In the genomic region with DNA sequence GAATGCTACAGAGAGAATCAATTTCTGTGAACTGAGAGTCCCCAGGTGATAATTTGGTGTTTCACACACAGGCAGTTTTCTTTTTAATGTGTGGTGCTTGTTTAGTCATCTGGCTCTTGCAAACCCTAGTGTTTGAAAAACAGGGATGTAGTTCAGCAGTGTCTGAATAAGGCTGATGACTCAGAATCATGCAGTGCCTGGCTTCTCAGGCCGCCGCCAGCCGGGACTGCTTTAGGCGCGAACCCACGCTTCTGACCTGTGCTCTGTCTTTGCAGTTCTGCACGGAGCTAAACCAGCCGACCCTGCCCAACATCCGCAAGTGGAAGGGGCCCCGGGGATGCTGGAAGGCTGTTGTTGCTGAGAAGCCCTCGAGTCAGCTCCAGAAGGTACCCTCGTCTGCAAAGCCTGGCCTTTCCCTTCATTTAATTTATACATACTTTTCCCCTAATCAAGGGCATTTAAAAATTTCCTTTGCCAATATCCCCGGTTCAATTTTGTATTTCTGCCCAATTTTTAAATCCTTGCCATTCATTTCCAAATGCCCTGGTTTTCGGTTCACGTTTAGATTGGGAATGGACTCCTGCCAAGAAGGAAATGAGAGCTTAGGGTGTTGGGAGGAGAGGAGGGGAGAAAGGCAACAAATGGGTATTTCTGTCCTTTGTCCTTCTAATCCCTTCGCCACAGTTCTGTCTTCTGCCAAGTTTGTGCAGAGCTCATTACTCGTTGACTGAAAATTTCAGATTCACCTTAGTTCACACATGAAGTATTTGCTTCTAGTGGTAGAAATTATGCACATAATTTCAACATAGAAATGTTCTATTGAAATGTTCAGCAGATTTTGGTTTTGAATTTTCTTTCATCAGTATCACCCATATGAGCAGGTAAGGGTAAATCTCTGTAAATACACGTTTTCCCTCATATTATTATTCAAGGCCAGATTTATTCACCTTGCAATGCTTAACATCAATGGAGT, we compare ENCODE assay signal across 9 cellular contexts.
DNase-seq lines count a peak whose midpoint lies in the region; ATAC-seq, FAIRE-seq and TF ChIP-seq lines count a peak whose summit lies in the region.
"Had no signal": no experiment of that assay in that cellular context is flagged by ENCODE, and none has a peak within 500 bp of the region (broad histone marks: within the 10 kb centered on the region; RNA-seq: fewer than 3 reads in every experiment).

No MANE protein-coding gene starts in this region.

- 14 to 19% methylated on average over 18 of the region's 18 CpGs for WGBS in esophagus, 2 donors

- CTCF ChIA-PET in Caco-2 (lab: Charles Lee): interaction anchor here (0.8 kb wide), 1 partner anchor 38 kb away, joined by 4 read pairs; no protein-coding TSS in a partner anchor

- H3K36me3 Mint-ChIP-seq in Caco-2 (ENCODE audit: insufficient read depth, unreplicated experiment): no peaks in the 10 kb centered on the region

- no peaks in the 10 kb centered on the region for H3K9me3 Mint-ChIP-seq in stimulated activated naive CD8-positive, alpha-beta T cell treated with anti-CD3 and anti-CD28 coated beads, Interleukin-15, amount 100 ng/mL, for 72 hours
- H3K9me3 Mint-ChIP-seq in Caco-2 (ENCODE audit: unreplicated experiment): no peaks in the 10 kb centered on the region
- H3K9me3 Mint-ChIP-seq: activated B cell treated with CpG ODN at 0.5 μM for 24 hours had no signal

- H3K9me3 ChIP-seq in Peyer's patch: no peaks in the 10 kb centered on the region
- no peaks in the 10 kb centered on the region for H3K9me3 ChIP-seq in esophagus (ENCODE audit: control insufficient read depth in 2 of 2, insufficient read depth in 1 of 2, low read depth in 1 of 2, low read length in 1 of 2)
- H3K9me3 ChIP-seq in Caco-2: no peaks in the 10 kb centered on the region

- no peaks in the 10 kb centered on the region for H3K36me3 ChIP-seq in Peyer's patch
- H3K36me3 ChIP-seq in esophagus (ENCODE audit: control insufficient read depth in 2 of 2, insufficient read depth in 2 of 2, low read length in 1 of 2): peaks cover 0 to 2% of the 10 kb centered on the region in 2 donors
- H3K36me3 ChIP-seq in Caco-2 (ENCODE audit: control insufficient read depth, insufficient read depth, low read length): no peaks in the 10 kb centered on the region

- peak in 2 of 6 experiments; percentile 14 to 19 for TF ChIP-seq CTCF in Peyer's patch (IDR thresholded peaks at IDR 0.05)
- no peak for TF ChIP-seq CTCF in Caco-2 (IDR thresholded peaks at IDR 0.05; ENCODE audit: insufficient read depth in 1 of 2, low read depth in 1 of 2, low read length in 1 of 2, severe bottlenecking in 1 of 2, unreplicated experiment in 1 of 2)

- no peak overlapping the region for H3K4me3 Mint-ChIP-seq in stimulated activated naive CD8-positive, alpha-beta T cell treated with anti-CD3 and anti-CD28 coated beads, Interleukin-15, amount 100 ng/mL, for 72 hours
- H3K4me3 Mint-ChIP-seq in Caco-2 (ENCODE audit: unreplicated experiment): no peak overlapping the region
- H3K4me3 Mint-ChIP-seq: activated B cell treated with CpG ODN at 0.5 μM for 24 hours had no signal

- DNase-seq in GM18507 (ENCODE audit: extremely low spot score, insufficient read length, low read depth) (no peak), Peyer's patch (peak in 2 of 3 donors; percentile 69 to 84), middle frontal gyrus (ENCODE audit: extremely low spot score, low spot score) (peak; percentile 84), erythroblast (lab: John Stamatoyannopoulos, UW) (no peak), Caco-2 (no peak)
- DNase-seq in stimulated activated naive CD8-positive, alpha-beta T cell treated with anti-CD3 and anti-CD28 coated beads, Interleukin-15, amount 100 ng/mL, for 72 hours: no peak
- DNase-seq: activated B cell treated with CpG ODN at 0.5 μM for 24 hours had no signal

- H3K27ac ChIP-seq in Peyer's patch (peak overlapping the region in 2 of 4 donors; percentile 53 to 61), esophagus (ENCODE audit: low read depth in 2 of 2, low read length in 1 of 2) (peak overlapping the region; percentile 58 to 77)

- H3K4me1 ChIP-seq in Peyer's patch (peaks cover 0 to 41% (median 5%) of the 10 kb centered on the region in 4 donors), esophagus (ENCODE audit: control insufficient read depth in 2 of 2, insufficient read depth in 2 of 2, low read length in 1 of 2) (peaks cover 5 to 6% of the 10 kb centered on the region in 2 donors), Caco-2 (no peaks in the 10 kb centered on the region)

- H3K4me3 ChIP-seq in Peyer's patch (peak overlapping the region in 1 of 4 donors; percentile 13), esophagus (ENCODE audit: low read depth in 1 of 2, low read length in 2 of 2) (no peak overlapping the region), Caco-2 (ENCODE audit: low read depth, low read length) (no peak overlapping the region)

- TF ChIP-seq POLR2A in Peyer's patch (IDR thresholded peaks at IDR 0.05) (no peak), erythroblast (IDR thresholded peaks at IDR 0.05; ENCODE audit: low read length) (no peak)

- POLR2A ChIA-PET in Caco-2 (lab: Charles Lee): no interaction called here

- ATAC-seq in HG03439 (IDR thresholded peaks at IDR 0.05; ENCODE audit: unreplicated experiment): peak; percentile 45
- ATAC-seq in stimulated activated naive CD8-positive, alpha-beta T cell treated with anti-CD3 and anti-CD28 coated beads, Interleukin-15, amount 100 ng/mL, for 72 hours: no peak

- no peak overlapping the region for H3K27ac Mint-ChIP-seq in stimulated activated naive CD8-positive, alpha-beta T cell treated with anti-CD3 and anti-CD28 coated beads, Interleukin-15, amount 100 ng/mL, for 72 hours
- no peak overlapping the region for H3K27ac Mint-ChIP-seq in Caco-2 (ENCODE audit: unreplicated experiment)
- H3K27ac Mint-ChIP-seq: activated B cell treated with CpG ODN at 0.5 μM for 24 hours had no signal

- intact Hi-C loops in Caco-2 (cut with micrococcal nuclease; ENCODE audit: unreplicated experiment): no loop called here

- no peaks in the 10 kb centered on the region for H3K27me3 Mint-ChIP-seq in stimulated activated naive CD8-positive, alpha-beta T cell treated with anti-CD3 and anti-CD28 coated beads, Interleukin-15, amount 100 ng/mL, for 72 hours
- no peaks in the 10 kb centered on the region for H3K27me3 Mint-ChIP-seq in Caco-2 (ENCODE audit: insufficient read depth, unreplicated experiment)

- peak; percentile 47 for FAIRE-seq in GM18507 (lab: Jason Lieb, UNC)

- no TSS peak for BruUV-seq in Caco-2 (replicated peaks; lab: Mats Ljungman, UMichigan)

- H3K4me1 Mint-ChIP-seq in stimulated activated naive CD8-positive, alpha-beta T cell treated with anti-CD3 and anti-CD28 coated beads, Interleukin-15, amount 100 ng/mL, for 72 hours: peaks cover 30% of the 10 kb centered on the region
- no peaks in the 10 kb centered on the region for H3K4me1 Mint-ChIP-seq in Caco-2 (ENCODE audit: low read depth, unreplicated experiment)

- H3K27me3 ChIP-seq in Peyer's patch (no peaks in the 10 kb centered on the region), esophagus (ENCODE audit: control insufficient read depth in 1 of 2, insufficient read depth in 2 of 2, low read length in 2 of 2) (no peaks in the 10 kb centered on the region), Caco-2 (replicated peaks; ENCODE audit: control insufficient read depth, insufficient read depth, low read length) (no peaks in the 10 kb centered on the region)

Comparison
In these comparisons a context has a peak if more than half of its experiments do, and no peak if none do; other contexts are left out.
1. DNase-seq: peak in Peyer's patch (2 of 3) and middle frontal gyrus (single experiment); none in GM18507 (single experiment), stimulated activated naive CD8-positive, alpha-beta T cell treated with anti-CD3 and anti-CD28 coated beads, Interleukin-15, amount 100 ng/mL, for 72 hours (0 of 2), erythroblast (0 of 2) and Caco-2 (0 of 2).